Comparison of ENCODE assay signal across 1 cellular context in genomic region chr22:38107692-38108515, GRCh38.
A peak's percentile ranks its signal among the peaks of the same experiment; 100 is the strongest.
TF ChIP-seq lines count a peak whose summit lies in the region.

No MANE protein-coding gene starts in this region.

TF ChIP-seq in HepG2, 621 proteins besides CTCF, POLR2A, EP300 and RAD21 (continued from another document and continues in another):
- TF ChIP-seq ZNF318 (CRISPR knock-in tag; IDR thresholded peaks at IDR 0.05) (no peak), ZNF446 (CRISPR knock-in tag; IDR thresholded peaks at IDR 0.05) (no peak), TAF1 (CRISPR knock-in tag; IDR thresholded peaks at IDR 0.05) (peak; percentile 30; the same call in 1 of the 2 replicates), IKZF5 (CRISPR knock-in tag; IDR thresholded peaks at IDR 0.05) (no peak), ZNF484 (CRISPR knock-in tag; IDR thresholded peaks at IDR 0.05; ENCODE audit: borderline replicate concordance, low read depth) (no peak), RBAK (CRISPR knock-in tag; IDR thresholded peaks at IDR 0.05) (no peak), LCORL (IDR thresholded peaks at IDR 0.05) (no peak), LCORL (CRISPR knock-in tag; IDR thresholded peaks at IDR 0.05) (peak; percentile 92; the same call in 1 of the 2 replicates), YY1 (IDR thresholded peaks at IDR 0.05; ENCODE audit: insufficient read depth, insufficient replicate concordance, low read depth, low read length) (peak; percentile 10), FUBP1 (CRISPR knock-in tag; IDR thresholded peaks at IDR 0.05; ENCODE audit: borderline replicate concordance) (no peak), KMT2A (CRISPR knock-in tag; IDR thresholded peaks at IDR 0.05) (0 out of 2 replicates have a peak, but pooled peaks have one; percentile 59), TERF1 (CRISPR knock-in tag; IDR thresholded peaks at IDR 0.05) (no peak), SSRP1 (CRISPR knock-in tag; IDR thresholded peaks at IDR 0.05) (0 out of 2 replicates have a peak, but pooled peaks have one; percentile 64), FOXA1 (IDR thresholded peaks at IDR 0.05) (no peak), FOXA1 (CRISPR knock-in tag; IDR thresholded peaks at IDR 0.05) (no peak), MXD3 (CRISPR knock-in tag; IDR thresholded peaks at IDR 0.05) (0 out of 2 replicates have a peak, but pooled peaks have one; percentile 62), FOXK1 (CRISPR knock-in tag; IDR thresholded peaks at IDR 0.05; ENCODE audit: borderline replicate concordance, low read depth) (peak; percentile 18; the same call in 1 of the 2 replicates), ZBTB39 (CRISPR knock-in tag; IDR thresholded peaks at IDR 0.05) (no peak), ZNF296 (CRISPR knock-in tag; conservative IDR thresholded peaks at IDR 0.05) (no peak), ZKSCAN5 (CRISPR knock-in tag; IDR thresholded peaks at IDR 0.05) (no peak), SP140L (CRISPR knock-in tag; IDR thresholded peaks at IDR 0.05; ENCODE audit: borderline replicate concordance) (no peak), HMG20A (CRISPR knock-in tag; IDR thresholded peaks at IDR 0.05; ENCODE audit: borderline replicate concordance) (peak; percentile 25; the same call in 1 of the 2 replicates), ZNF614 (CRISPR knock-in tag; IDR thresholded peaks at IDR 0.05; ENCODE audit: borderline replicate concordance) (peak; percentile 79; the same call in 1 of the 2 replicates), NR2C2 (CRISPR knock-in tag; IDR thresholded peaks at IDR 0.05; ENCODE audit: borderline replicate concordance) (peak; percentile 79), ZBTB14 (CRISPR knock-in tag; IDR thresholded peaks at IDR 0.05) (no peak), DDIT3 (CRISPR knock-in tag; IDR thresholded peaks at IDR 0.05) (no peak), KLF15 (CRISPR knock-in tag; IDR thresholded peaks at IDR 0.05; ENCODE audit: borderline replicate concordance) (no peak), ARID4A (CRISPR knock-in tag; IDR thresholded peaks at IDR 0.05; ENCODE audit: borderline replicate concordance) (peak; percentile 69; the same call in 1 of the 2 replicates), ZBTB46 (CRISPR knock-in tag; IDR thresholded peaks at IDR 0.05; ENCODE audit: borderline replicate concordance) (no peak)
